In genomic region chr12:53180270-53180930, GRCh38 we compare ENCODE assay signal across 9 cellular contexts. TPM values are rescaled to one million over a fixed set of nuclear protein-coding genes. Genes with fewer than 3 reads are reported as not detected.
DNase-seq lines count a peak whose midpoint lies in the region; ATAC-seq, FAIRE-seq and TF ChIP-seq lines count a peak whose summit lies in the region.
"Had no signal": no experiment of that assay in that cellular context is flagged by ENCODE, and none has a peak within 500 bp of the region (broad histone marks: within the 10 kb centered on the region; RNA-seq: fewer than 3 reads in every experiment).

A gene with protein sequence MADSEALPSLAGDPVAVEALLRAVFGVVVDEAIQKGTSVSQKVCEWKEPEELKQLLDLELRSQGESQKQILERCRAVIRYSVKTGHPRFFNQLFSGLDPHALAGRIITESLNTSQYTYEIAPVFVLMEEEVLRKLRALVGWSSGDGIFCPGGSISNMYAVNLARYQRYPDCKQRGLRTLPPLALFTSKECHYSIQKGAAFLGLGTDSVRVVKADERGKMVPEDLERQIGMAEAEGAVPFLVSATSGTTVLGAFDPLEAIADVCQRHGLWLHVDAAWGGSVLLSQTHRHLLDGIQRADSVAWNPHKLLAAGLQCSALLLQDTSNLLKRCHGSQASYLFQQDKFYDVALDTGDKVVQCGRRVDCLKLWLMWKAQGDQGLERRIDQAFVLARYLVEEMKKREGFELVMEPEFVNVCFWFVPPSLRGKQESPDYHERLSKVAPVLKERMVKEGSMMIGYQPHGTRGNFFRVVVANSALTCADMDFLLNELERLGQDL (minus strand): TSS chr12:53180925. CDS start chr12:53173470, 7,455 bp downstream.
A gene with protein sequence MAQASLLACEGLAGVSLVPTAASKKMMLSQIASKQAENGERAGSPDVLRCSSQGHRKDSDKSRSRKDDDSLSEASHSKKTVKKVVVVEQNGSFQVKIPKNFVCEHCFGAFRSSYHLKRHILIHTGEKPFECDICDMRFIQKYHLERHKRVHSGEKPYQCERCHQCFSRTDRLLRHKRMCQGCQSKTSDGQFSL (plus strand): TSS chr12:53180722. CDS start chr12:53181984, 1,262 bp downstream.

- TF ChIP-seq POLR2A in HepG2 (IDR thresholded peaks at IDR 0.05; ENCODE audit: insufficient read depth in 1 of 2, low read depth in 2 of 2, low read length in 2 of 2) = peak; percentile 75 to 88

- H3K27me3 ChIP-seq in HepG2 (ENCODE audit: control insufficient read depth in 1 of 2, insufficient read depth in 2 of 2, low read length in 2 of 2) = no peaks in the 10 kb centered on the region; a peak in 1 of 5 replicates

- H3K9ac ChIP-seq in HepG2 (ENCODE audit: insufficient read depth, low read depth, low read length) = peak within 1 kb of the TSS; percentile 85

- DNase-seq in C1 segment of cervical spinal cord (lab: John Stamatoyannopoulos, UW) (peak; percentile 81 to 98 (median 94)), NCI-H748 treated with DMSO at 0.1 percent for 48 hours (lab: John Stamatoyannopoulos, UW) (peak; percentile 96), dedifferentiated amniotic fluid mesenchymal stem cell (ENCODE audit: extremely low spot score) (peak; percentile 97), HepG2 (ENCODE audit: low spot score) (peak; percentile 95)
- peak; percentile 93 to 97 for DNase-seq in activated CD4-positive, alpha-beta T cell treated with anti-CD3 and anti-CD28 coated beads, Interleukin-2, amount 50 U/mL, for 24 hours (ENCODE audit: low read depth in 1 of 2, low spot score in 1 of 2)
- DNase-seq in stimulated activated CD4-positive, alpha-beta T cell treated with anti-CD3 and anti-CD28 coated beads, Interleukin-2, amount 100 ng/mL, for 48 hours = peak; percentile 97

- in situ Hi-C loops in HepG2 (cut with HindIII; ENCODE audit: extremely low pct_ligation_motif_present, low pct_unique_long_range_greater_than_20kb) = no loop called here

- intact Hi-C loops in HepG2 (cut with micrococcal nuclease; ENCODE audit: unreplicated experiment) = loop anchor here (1.0 kb wide), 1 partner anchor 10 kb away; no protein-coding TSS in a partner anchor

- H3K4me2 ChIP-seq in HepG2 (ENCODE audit: low read depth, low read length) = peak within 1 kb of the TSS; percentile 89

- no peaks in the 10 kb centered on the region for H3K9me3 ChIP-seq in HepG2 (ENCODE audit: low read length)

- peaks cover 56% of the 10 kb centered on the region for H3K4me1 ChIP-seq in HepG2 (ENCODE audit: insufficient read depth, low read length)

- peak within 1 kb of the TSS; percentile 91 for H3K27ac ChIP-seq in HepG2 (ENCODE audit: extremely low read length, insufficient read depth, low read length)

- TF ChIP-seq RAD21 in HepG2 (CRISPR knock-in tag; IDR thresholded peaks at IDR 0.05) = no peak

- TF ChIP-seq CTCF in HepG2 (CRISPR knock-in tag; IDR thresholded peaks at IDR 0.05) = no peak; the same call in 1 of the 2 replicates

- FAIRE-seq in HepG2 (lab: Jason Lieb, UNC) = peak; percentile 75
- FAIRE-seq: islet of Langerhans had no signal

- H3K79me2 ChIP-seq in HepG2 (ENCODE audit: insufficient read depth, low read length) = peaks cover 32% of the 10 kb centered on the region

- WGBS in HepG2 (ENCODE audit: low lambda C conversion rate) = 0% methylated on average over 24 of the region's 67 CpGs

- peak within 1 kb of the TSS; percentile 64 to 93 (median 82) for H3K4me3 ChIP-seq in HepG2 (replicated peaks in 1 of 3; ENCODE audit: insufficient read depth in 1 of 3, low read depth in 2 of 3, low read length in 3 of 3)

- CTCF ChIA-PET in HepG2 (lab: Yijun Ruan, JAX; ENCODE audit: low intra/inter-chr PET ratio, low total read pairs) = no interaction called here

- no TSS peak for BruUV-seq in HepG2 (replicated peaks; lab: Mats Ljungman, UMichigan)

- ATAC-seq in GM19395 (IDR thresholded peaks at IDR 0.05; ENCODE audit: unreplicated experiment) = peak; percentile 91
- peak; percentile 65 for ATAC-seq in HG03558 (IDR thresholded peaks at IDR 0.05; ENCODE audit: extremely low read depth, unreplicated experiment)
- peak; percentile 98 for ATAC-seq in HepG2

- H3K36me3 ChIP-seq in HepG2 (replicated peaks in 1 of 2; ENCODE audit: control insufficient read depth in 1 of 2, insufficient read depth in 2 of 2, low read length in 2 of 2) = peaks cover 9 to 33% of the 10 kb centered on the region in 2 experiments

- peak within 1 kb of the TSS; percentile 90 for H2AFZ ChIP-seq in HepG2 (ENCODE audit: low read length)

- no peak for TF ChIP-seq EP300 in HepG2 (IDR thresholded peaks at IDR 0.05; ENCODE audit: low read depth in 2 of 2, low read length in 2 of 2)
- TF ChIP-seq EP300 in HepG2 (CRISPR knock-in tag; IDR thresholded peaks at IDR 0.05; ENCODE audit: borderline replicate concordance) = peak; percentile 45; the same call in 1 of the 2 replicates

- POLR2A ChIA-PET in HepG2 (lab: Yijun Ruan, JAX) = interaction anchor here (0.6 to 3.3 kb wide), 29 partner anchors 9 to 321 kb away, joined by 3 to 34 read pairs (median 5); partner anchors contain the start of genes AAAS, EIF4B, ESPL1 and MYG1

- peaks cover 15% of the 10 kb centered on the region for H4K20me1 ChIP-seq in HepG2 (ENCODE audit: insufficient read depth, low read length)

TF ChIP-seq in HepG2, 621 proteins besides CTCF, POLR2A, EP300 and RAD21 (continues in another document):
- TF ChIP-seq ZZZ3 (CRISPR knock-in tag; IDR thresholded peaks at IDR 0.05; ENCODE audit: borderline replicate concordance) (no peak), HMGA1 (CRISPR knock-in tag; conservative IDR thresholded peaks at IDR 0.05) (no peak), ZNF878 (CRISPR knock-in tag; IDR thresholded peaks at IDR 0.05) (no peak), ZNF180 (CRISPR knock-in tag; IDR thresholded peaks at IDR 0.05; ENCODE audit: borderline replicate concordance, low read depth) (no peak)
- TF ChIP-seq, protein P1, sequence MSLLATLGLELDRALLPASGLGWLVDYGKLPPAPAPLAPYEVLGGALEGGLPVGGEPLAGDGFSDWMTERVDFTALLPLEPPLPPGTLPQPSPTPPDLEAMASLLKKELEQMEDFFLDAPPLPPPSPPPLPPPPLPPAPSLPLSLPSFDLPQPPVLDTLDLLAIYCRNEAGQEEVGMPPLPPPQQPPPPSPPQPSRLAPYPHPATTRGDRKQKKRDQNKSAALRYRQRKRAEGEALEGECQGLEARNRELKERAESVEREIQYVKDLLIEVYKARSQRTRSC (CRISPR knock-in tag; IDR thresholded peaks at IDR 0.05; ENCODE audit: low read depth) = peak; percentile 2; the same call in 1 of the 2 replicates

RNA-seq across cellular contexts. Expression of the first gene that starts in this region (rescaled TPM):
- total RNA-seq in HepG2 (2016; rRNA removed; fragmentation: Illumina TruSeq; extraction: Trizol) = 2.7 and 7.2 TPM in 2 replicates
- total RNA-seq in HepG2 (2016; cell fraction: cytosol; rRNA removed; fragmentation: Illumina TruSeq; extraction: Trizol; ENCODE audit: low read depth) = 3.9 and 6.0 TPM in 2 replicates
- total RNA-seq in HepG2 (2016; cell fraction: insoluble cytoplasmic fraction; rRNA removed; fragmentation: Illumina TruSeq; extraction: Trizol) = 1.3 and 7.7 TPM in 2 replicates
- total RNA-seq in HepG2 (2016; cell fraction: membrane; rRNA removed; fragmentation: Illumina TruSeq; extraction: Trizol) = 2.3 TPM in 2 replicates
- 12.9 and 16.2 TPM in 2 replicates for total RNA-seq in HepG2 (2016; cell fraction: nucleus; rRNA removed; fragmentation: Illumina TruSeq; extraction: Trizol)
- polyA plus RNA-seq in HepG2 (2011; rRNA removed) = 23.5 and 25.2 TPM in 2 replicates
- 4.3 and 5.6 TPM in 2 replicates for polyA plus RNA-seq in HepG2 (2011; cell fraction: cytosol; rRNA removed)
- polyA plus RNA-seq in HepG2 (2011; cell fraction: nucleus; rRNA removed) = 112 and 125 TPM in 2 replicates
- 10.0 and 10.8 TPM in 2 replicates for polyA plus RNA-seq in HepG2 (2012)
- 0.41 and 0.44 TPM in 2 replicates for polyA plus RNA-seq in HepG2 (2016; cell fraction: cytosol; fragmentation: Illumina TruSeq; extraction: Trizol; ENCODE audit: low read depth)
- 2.9 and 3.3 TPM in 2 replicates for polyA plus RNA-seq in HepG2 (2016; cell fraction: insoluble cytoplasmic fraction; fragmentation: Illumina TruSeq; extraction: Trizol; ENCODE audit: low read depth)
- polyA plus RNA-seq in HepG2 (2016; cell fraction: membrane; fragmentation: Illumina TruSeq; extraction: Trizol; ENCODE audit: low read depth) = 1.2 TPM in 2 replicates
- polyA plus RNA-seq in HepG2 (2016; cell fraction: nucleus; fragmentation: Illumina TruSeq; extraction: Trizol; ENCODE audit: insufficient read depth, low read depth) = 64.6 and 67.6 TPM in 2 replicates
- 12.1 and 29.8 TPM in 2 replicates for polyA minus RNA-seq in HepG2 (2011; rRNA and poly(A)+ RNA removed; ENCODE audit: low replicate concordance)
- polyA minus RNA-seq in HepG2 (2011; cell fraction: cytosol; rRNA and poly(A)+ RNA removed) = 1.8 and 1.9 TPM in 2 replicates
- 20.1 and 26.4 TPM in 2 replicates for polyA minus RNA-seq in HepG2 (2011; cell fraction: nucleus; rRNA and poly(A)+ RNA removed)

RNA-seq across cellular contexts. Expression of the second gene that starts in this region (rescaled TPM):
- total RNA-seq in HepG2 (2016; rRNA removed; fragmentation: Illumina TruSeq; extraction: Trizol) = 15.0 and 16.9 TPM in 2 replicates
- 2.4 and 4.8 TPM in 2 replicates for total RNA-seq in HepG2 (2016; cell fraction: cytosol; rRNA removed; fragmentation: Illumina TruSeq; extraction: Trizol; ENCODE audit: low read depth)
- total RNA-seq in HepG2 (2016; cell fraction: insoluble cytoplasmic fraction; rRNA removed; fragmentation: Illumina TruSeq; extraction: Trizol) = 13.9 and 16.1 TPM in 2 replicates
- 11.3 and 11.8 TPM in 2 replicates for total RNA-seq in HepG2 (2016; cell fraction: membrane; rRNA removed; fragmentation: Illumina TruSeq; extraction: Trizol)
- total RNA-seq in HepG2 (2016; cell fraction: nucleus; rRNA removed; fragmentation: Illumina TruSeq; extraction: Trizol) = 20.9 and 23.7 TPM in 2 replicates
- 19.0 and 22.0 TPM in 2 replicates for polyA plus RNA-seq in HepG2 (2011; rRNA removed)
- 7.2 and 8.9 TPM in 2 replicates for polyA plus RNA-seq in HepG2 (2011; cell fraction: cytosol; rRNA removed)
- polyA plus RNA-seq in HepG2 (2011; cell fraction: nucleus; rRNA removed) = 49.3 and 50.2 TPM in 2 replicates
- polyA plus RNA-seq in HepG2 (2012) = 15.4 and 16.5 TPM in 2 replicates
- 1.4 and 2.0 TPM in 2 replicates for polyA plus RNA-seq in HepG2 (2016; cell fraction: cytosol; fragmentation: Illumina TruSeq; extraction: Trizol; ENCODE audit: low read depth)
- 11.3 and 12.0 TPM in 2 replicates for polyA plus RNA-seq in HepG2 (2016; cell fraction: insoluble cytoplasmic fraction; fragmentation: Illumina TruSeq; extraction: Trizol; ENCODE audit: low read depth)
- polyA plus RNA-seq in HepG2 (2016; cell fraction: membrane; fragmentation: Illumina TruSeq; extraction: Trizol; ENCODE audit: low read depth) = 4.1 and 5.8 TPM in 2 replicates
- polyA plus RNA-seq in HepG2 (2016; cell fraction: nucleus; fragmentation: Illumina TruSeq; extraction: Trizol; ENCODE audit: insufficient read depth, low read depth) = 21.2 and 25.1 TPM in 2 replicates
- 41.0 and 77.8 TPM in 2 replicates for polyA minus RNA-seq in HepG2 (2011; rRNA and poly(A)+ RNA removed; ENCODE audit: low replicate concordance)
- 8.4 and 10.6 TPM in 2 replicates for polyA minus RNA-seq in HepG2 (2011; cell fraction: cytosol; rRNA and poly(A)+ RNA removed)
- 91.4 and 93.6 TPM in 2 replicates for polyA minus RNA-seq in HepG2 (2011; cell fraction: nucleus; rRNA and poly(A)+ RNA removed)

Comparison
In these comparisons a context has a peak if more than half of its experiments do, and no peak if none do; other contexts are left out.
1. Peak in every context shown above with its lines: DNase-seq, ATAC-seq, H3K4me3 ChIP-seq and H3K27ac ChIP-seq.